8 cellular contexts compared by ENCODE assay signal in genomic region chr14:60249321-60250251, GRCh38. TPM values are rescaled to one million over a fixed set of nuclear protein-coding genes. Genes with fewer than 3 reads are reported as not detected.
DNase-seq lines count a peak whose midpoint lies in the region; ATAC-seq, FAIRE-seq and TF ChIP-seq lines count a peak whose summit lies in the region.

No MANE protein-coding gene starts in this region.

- H3K4me3 ChIP-seq in Panc1 (ENCODE audit: low read depth in 2 of 2, low read length in 2 of 2) (peak overlapping the region; percentile 67 to 76), fibroblast of pulmonary artery (replicated peaks; ENCODE audit: low read depth, low read length) (peak overlapping the region; percentile 77)

- H3K4me1 ChIP-seq in Panc1 (ENCODE audit: control insufficient read depth, insufficient read depth, low read length) = peaks cover 18% of the 10 kb centered on the region; the same call in 1 of the 2 replicates

- TF ChIP-seq CTCF in GM20000 (IDR thresholded peaks at IDR 0.05; ENCODE audit: extremely low read depth, missing control alignments) (no peak), Panc1 (IDR thresholded peaks at IDR 0.05) (no peak), fibroblast of pulmonary artery (IDR thresholded peaks at IDR 0.05; ENCODE audit: low read length, missing control alignments) (no peak)

- intact Hi-C loops in Panc1 (cut with micrococcal nuclease; ENCODE audit: unreplicated experiment) = no loop called here

- no peaks in the 10 kb centered on the region for H3K36me3 Mint-ChIP-seq in natural killer cell treated with Interleukin-12 subunit alpha and Interleukin-12 subunit beta and Interleukin-15 and Interleukin-18, amount 100 ng/mL, for 72 hours

- H3K27ac Mint-ChIP-seq in natural killer cell treated with Interleukin-12 subunit alpha and Interleukin-12 subunit beta and Interleukin-15 and Interleukin-18, amount 100 ng/mL, for 72 hours = peak overlapping the region; percentile 87 to 99

- peak overlapping the region; percentile 88 for H3K27ac ChIP-seq in Panc1 (ENCODE audit: low read length)

- DNase-seq in COLO829 (ENCODE audit: low spot score) = peak; percentile 66
- DNase-seq in GM20000 (ENCODE audit: low spot score) = peak; percentile 93
- peak; percentile 91 for DNase-seq in HTR-8/SVneo (ENCODE audit: insufficient read length, low spot score)
- DNase-seq in Panc1 (ENCODE audit: low read depth, low spot score) = no peak
- DNase-seq in activated T-helper 9 cell treated with anti-CD3 and anti-CD28 coated beads, Interleukin-2, amount 50 U/mL, for 16 hours (ENCODE audit: low read depth) = peak; percentile 53
- DNase-seq in fibroblast of pulmonary artery (ENCODE audit: low read depth) = peak; percentile 61
- peak; percentile 84 for DNase-seq in natural killer cell treated with Interleukin-12 subunit alpha and Interleukin-12 subunit beta and Interleukin-15 and Interleukin-18, amount 100 ng/mL, for 72 hours (ENCODE audit: low spot score)
- DNase-seq in stimulated activated naive CD4-positive, alpha-beta T cell treated with Interleukin-2 at 50 U/mL for 16 hours (lab: John Stamatoyannopoulos, UW) = peak; percentile 76

- POLR2A ChIA-PET in Panc1 (lab: Charles Lee) = interaction anchor here (0.6 to 1.2 kb wide), 9 partner anchors 7 to 260 kb away, joined by 3 to 11 read pairs (median 3); no protein-coding TSS in a partner anchor

- peaks cover 38 to 63% of the 10 kb centered on the region in 2 donors for H3K4me1 Mint-ChIP-seq in natural killer cell treated with Interleukin-12 subunit alpha and Interleukin-12 subunit beta and Interleukin-15 and Interleukin-18, amount 100 ng/mL, for 72 hours (ENCODE audit: low read depth in 2 of 2)

- FAIRE-seq in HTR-8/SVneo (lab: Jason Lieb, UNC) = no peak

- no peaks in the 10 kb centered on the region for H3K9me3 ChIP-seq in Panc1 (ENCODE audit: control insufficient read depth, insufficient read depth, low read depth, low read length)

- H3K27me3 ChIP-seq in Panc1 (ENCODE audit: control insufficient read depth, insufficient read depth, low read length) = no peaks in the 10 kb centered on the region

- peaks cover 0 to 3% of the 10 kb centered on the region in 2 donors for H3K27me3 Mint-ChIP-seq in natural killer cell treated with Interleukin-12 subunit alpha and Interleukin-12 subunit beta and Interleukin-15 and Interleukin-18, amount 100 ng/mL, for 72 hours

- CTCF ChIA-PET in Panc1 (lab: Charles Lee) = interaction anchor here (0.6 kb wide), 2 partner anchors 82 to 1448 kb away, joined by 3 to 6 read pairs; no protein-coding TSS in a partner anchor

- peak overlapping the region; percentile 98 for H3K4me3 Mint-ChIP-seq in natural killer cell treated with Interleukin-12 subunit alpha and Interleukin-12 subunit beta and Interleukin-15 and Interleukin-18, amount 100 ng/mL, for 72 hours

- no peaks in the 10 kb centered on the region for H3K9me3 Mint-ChIP-seq in natural killer cell treated with Interleukin-12 subunit alpha and Interleukin-12 subunit beta and Interleukin-15 and Interleukin-18, amount 100 ng/mL, for 72 hours

- no TSS peak for BruUV-seq in Panc1 (replicated peaks; lab: Mats Ljungman, UMichigan)

- peak; percentile 86 for ATAC-seq in Panc1
- peak; percentile 68 to 79 for ATAC-seq in natural killer cell treated with Interleukin-12 subunit alpha and Interleukin-12 subunit beta and Interleukin-15 and Interleukin-18, amount 100 ng/mL, for 72 hours

- no peaks in the 10 kb centered on the region; the same call in 1 of the 2 replicates for H3K36me3 ChIP-seq in Panc1 (ENCODE audit: control insufficient read depth, insufficient read depth, low read length)

- in situ Hi-C loops in Panc1 (cut with HindIII; ENCODE audit: low pct_unique_long_range_greater_than_20kb, low sequenced_read_pairs) = no loop called here

RNA-seq across cellular contexts. Expression of gene PPM1A, which starts 0.6 kb away (rescaled TPM):
- total RNA-seq in Panc1 (2021; ENCODE audit: unreplicated experiment) = 28.1 TPM
- polyA plus RNA-seq in Panc1 (2012; ENCODE audit: insufficient read length) = 18.6 TPM
- total RNA-seq in natural killer cell treated with Interleukin-12 subunit alpha and Interleukin-12 subunit beta and Interleukin-15 and Interleukin-18, amount 100 ng/mL, for 72 hours = 10 to 100 TPM; 42.6 to 72.3 TPM
